Comparison of ENCODE assay signal across 26 cellular contexts in the genomic region with DNA sequence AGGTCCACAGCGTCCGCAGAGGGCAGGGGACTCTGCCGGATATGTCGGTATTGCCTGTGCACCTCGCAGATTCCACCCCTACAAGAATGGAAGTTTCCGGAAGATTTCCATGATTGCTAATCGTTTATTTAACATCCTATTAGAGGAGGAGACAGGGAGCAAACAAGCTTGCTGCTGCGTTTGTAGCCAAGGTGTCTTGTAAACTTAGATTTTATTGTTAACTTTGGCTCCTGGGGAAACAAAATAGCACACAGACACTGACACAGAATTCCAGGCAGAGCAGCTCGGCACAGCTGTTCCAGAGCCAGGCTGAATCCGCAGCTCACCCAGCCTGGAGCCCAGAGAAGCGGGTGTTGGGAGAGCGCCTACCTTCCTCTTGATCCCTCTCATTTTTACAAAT.
"Had no signal": no experiment of that assay in that cellular context is flagged by ENCODE, and none has a peak within 500 bp of the region (broad histone marks: within the 10 kb centered on the region; RNA-seq: fewer than 3 reads in every experiment).

No MANE protein-coding gene starts in this region.

- H3K36me3 ChIP-seq: gastrocnemius medialis, heart right ventricle, left ventricle myocardium inferior, lower lobe of right lung, right lobe of liver, spleen, tibial nerve had no signal

- H3K36me3 Mint-ChIP-seq: stimulated activated memory B cell treated with anti-CD40 and anti-IgM and Interleukin-4, amounts not matched to agents 10 μg/mL and 1 μg/mL and 100 μg/mL, for 72 hours had no signal

- H3K4me1 Mint-ChIP-seq: stimulated activated memory B cell treated with anti-CD40 and anti-IgM and Interleukin-4, amounts not matched to agents 10 μg/mL and 1 μg/mL and 100 μg/mL, for 72 hours; stimulated activated naive CD8-positive, alpha-beta T cell treated with anti-CD3 and anti-CD28 coated beads, Interleukin-15, amount 100 ng/mL, for 72 hours had no signal

- H3K9me3 ChIP-seq: gastrocnemius medialis, heart right ventricle, left ventricle myocardium inferior, lower lobe of right lung, psoas muscle, right lobe of liver, spleen, testis, tibial nerve had no signal

- H3K4me1 ChIP-seq: gastrocnemius medialis, heart right ventricle, left ventricle myocardium inferior, lower lobe of right lung, parathyroid adenoma, psoas muscle, right lobe of liver, testis, tibial nerve had no signal

- H3K27ac ChIP-seq: gastrocnemius medialis, heart right ventricle, left ventricle myocardium inferior, lower lobe of right lung, parathyroid adenoma, psoas muscle, right lobe of liver, spleen, testis, tibial nerve had no signal

- H3K4me3 ChIP-seq: dorsolateral prefrontal cortex, gastrocnemius medialis, heart right ventricle, left ventricle myocardium inferior, lower lobe of right lung, psoas muscle, right lobe of liver, spleen, testis, tibial nerve had no signal

- DNase-seq: central memory CD4-positive, alpha-beta T cell; cortex of kidney; dorsolateral prefrontal cortex; effector CD8-positive, alpha-beta T cell; gastrocnemius medialis; heart right ventricle; left ventricle myocardium inferior; lower lobe of right lung; mesenchymal stem cell; midbrain; psoas muscle; retina; right lobe of liver; spleen; stimulated activated CD4-positive, alpha-beta T cell treated with anti-CD3 and anti-CD28 coated beads, Interleukin-15, amount 100 ng/mL, for 24 hours; stimulated activated CD4-positive, alpha-beta T cell treated with anti-CD3 and anti-CD28 coated beads, Interleukin-1b, Interleukin-23, amount 100 ng/mL, for 48 hours; stimulated activated CD4-positive, alpha-beta T cell treated with anti-CD3 and anti-CD28 coated beads, Interleukin-4, amount 100 ng/mL, for 24 hours; stimulated activated naive CD8-positive, alpha-beta T cell treated with anti-CD3 and anti-CD28 coated beads, Interleukin-15, amount 100 ng/mL, for 72 hours; testis had no signal

- H2AFZ ChIP-seq: parathyroid adenoma had no signal

- ATAC-seq: esophagus mucosa; gastrocnemius medialis; heart right ventricle; lower lobe of right lung; psoas muscle; right lobe of liver; stimulated activated memory B cell treated with anti-CD40 and anti-IgM and Interleukin-4, amounts not matched to agents 10 μg/mL and 1 μg/mL and 100 μg/mL, for 72 hours; stimulated activated naive CD8-positive, alpha-beta T cell treated with anti-CD3 and anti-CD28 coated beads, Interleukin-15, amount 100 ng/mL, for 72 hours had no signal

- H3K27ac Mint-ChIP-seq: stimulated activated memory B cell treated with anti-CD40 and anti-IgM and Interleukin-4, amounts not matched to agents 10 μg/mL and 1 μg/mL and 100 μg/mL, for 72 hours; stimulated activated naive CD8-positive, alpha-beta T cell treated with anti-CD3 and anti-CD28 coated beads, Interleukin-15, amount 100 ng/mL, for 72 hours had no signal

- H3K9me3 Mint-ChIP-seq: neural crest cell; stimulated activated memory B cell treated with anti-CD40 and anti-IgM and Interleukin-4, amounts not matched to agents 10 μg/mL and 1 μg/mL and 100 μg/mL, for 72 hours; stimulated activated naive CD8-positive, alpha-beta T cell treated with anti-CD3 and anti-CD28 coated beads, Interleukin-15, amount 100 ng/mL, for 72 hours had no signal

- H3K4me3 Mint-ChIP-seq: neural crest cell; stimulated activated memory B cell treated with anti-CD40 and anti-IgM and Interleukin-4, amounts not matched to agents 10 μg/mL and 1 μg/mL and 100 μg/mL, for 72 hours; stimulated activated naive CD8-positive, alpha-beta T cell treated with anti-CD3 and anti-CD28 coated beads, Interleukin-15, amount 100 ng/mL, for 72 hours had no signal

- FAIRE-seq: endometrium, keratinocyte had no signal

- H3K9ac ChIP-seq: parathyroid adenoma had no signal

- H3K27me3 ChIP-seq: dorsolateral prefrontal cortex, gastrocnemius medialis, right lobe of liver, testis had no signal
